9 cellular contexts compared by ENCODE assay signal in genomic region chr6:111823831-111824607, GRCh38. TPM values are rescaled to one million over a fixed set of nuclear protein-coding genes. Genes with fewer than 3 reads are reported as not detected.
DNase-seq lines count a peak whose midpoint lies in the region; ATAC-seq and TF ChIP-seq lines count a peak whose summit lies in the region.
"Had no signal": no experiment of that assay in that cellular context is flagged by ENCODE, and none has a peak within 500 bp of the region (broad histone marks: within the 10 kb centered on the region; RNA-seq: fewer than 3 reads in every experiment).

No MANE protein-coding gene starts in this region.

- H3K9me3 ChIP-seq in subcutaneous abdominal adipose tissue (ENCODE audit: control insufficient read depth in 5 of 5, low read length in 5 of 5) = no peaks in the 10 kb centered on the region

- H3K4me3 ChIP-seq in fibroblast of villous mesenchyme (ENCODE audit: low read depth, low read length) = peak overlapping the region; percentile 1
- H3K4me3 ChIP-seq in subcutaneous abdominal adipose tissue (ENCODE audit: low read depth in 1 of 5, low read length in 5 of 5) = no peak overlapping the region

- H3K9ac ChIP-seq in subcutaneous abdominal adipose tissue (ENCODE audit: low read length in 5 of 5) = peak overlapping the region in 2 of 5 donors; percentile 32 to 35

- peak; percentile 83 for ATAC-seq in SK-N-SH treated with all-trans-retinoic acid at 6 μM for 48 hours
- ATAC-seq in HG03457 (IDR thresholded peaks at IDR 0.05; ENCODE audit: unreplicated experiment) = no peak
- no peak for ATAC-seq in GM21390 (IDR thresholded peaks at IDR 0.05; ENCODE audit: unreplicated experiment)

- DNase-seq in SIG-M5 treated with dmso at 0.1 percent for 504 hours (lab: John Stamatoyannopoulos, UW; ENCODE audit: unreplicated experiment) (peak; percentile 28), SIG-M5 (lab: John Stamatoyannopoulos, UW) (no peak), fibroblast of villous mesenchyme (ENCODE audit: low read depth) (peak; percentile 84), NCI-H2171 (lab: John Stamatoyannopoulos, UW) (no peak)
- DNase-seq: NCI-H1930 had no signal

- H3K4me1 ChIP-seq in subcutaneous abdominal adipose tissue (ENCODE audit: control insufficient read depth in 5 of 5, insufficient read depth in 5 of 5, low read length in 5 of 5) = peaks cover 4 to 42% (median 27%) of the 10 kb centered on the region in 5 donors

- TF ChIP-seq CTCF in fibroblast of villous mesenchyme (IDR thresholded peaks at IDR 0.05; ENCODE audit: insufficient read depth, low read depth, low read length) = no peak

- peak overlapping the region; percentile 73 for H3K27ac ChIP-seq in subcutaneous abdominal adipose tissue (ENCODE audit: low read depth, low read length)

- peaks cover 0 to 3% (median 0%) of the 10 kb centered on the region in 5 donors for H3K36me3 ChIP-seq in subcutaneous abdominal adipose tissue (ENCODE audit: control insufficient read depth in 5 of 5, insufficient read depth in 5 of 5, low read length in 5 of 5)

- H3K27me3 ChIP-seq in subcutaneous abdominal adipose tissue (ENCODE audit: control insufficient read depth in 5 of 5, insufficient read depth in 4 of 5, low read length in 5 of 5) = no peaks in the 10 kb centered on the region

TF ChIP-seq in SK-N-SH treated with all-trans-retinoic acid at 6 μM for 48 hours, 23 proteins besides CTCF, POLR2A, EP300 and RAD21:
- TF ChIP-seq, protein P1, sequence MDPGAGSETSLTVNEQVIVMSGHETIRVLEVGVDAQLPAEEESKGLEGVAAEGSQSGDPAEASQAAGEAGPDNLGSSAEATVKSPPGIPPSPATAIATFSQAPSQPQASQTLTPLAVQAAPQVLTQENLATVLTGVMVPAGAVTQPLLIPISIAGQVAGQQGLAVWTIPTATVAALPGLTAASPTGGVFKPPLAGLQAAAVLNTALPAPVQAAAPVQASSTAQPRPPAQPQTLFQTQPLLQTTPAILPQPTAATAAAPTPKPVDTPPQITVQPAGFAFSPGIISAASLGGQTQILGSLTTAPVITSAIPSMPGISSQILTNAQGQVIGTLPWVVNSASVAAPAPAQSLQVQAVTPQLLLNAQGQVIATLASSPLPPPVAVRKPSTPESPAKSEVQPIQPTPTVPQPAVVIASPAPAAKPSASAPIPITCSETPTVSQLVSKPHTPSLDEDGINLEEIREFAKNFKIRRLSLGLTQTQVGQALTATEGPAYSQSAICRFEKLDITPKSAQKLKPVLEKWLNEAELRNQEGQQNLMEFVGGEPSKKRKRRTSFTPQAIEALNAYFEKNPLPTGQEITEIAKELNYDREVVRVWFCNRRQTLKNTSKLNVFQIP (CRISPR knock-in tag; IDR thresholded peaks at IDR 0.05; ENCODE audit: borderline replicate concordance, low read depth) = no peak
- TF ChIP-seq SNAI2 (CRISPR knock-in tag; IDR thresholded peaks at IDR 0.05) (no peak), ISL1 (CRISPR knock-in tag; IDR thresholded peaks at IDR 0.05) (peak; percentile 55), ZNF8 (CRISPR knock-in tag; IDR thresholded peaks at IDR 0.05) (no peak)

RNA-seq across cellular contexts. Expression of gene FYN, which starts 49.2 kb away (rescaled TPM):
- 26.8 and 35.1 TPM in 2 replicates for total RNA-seq in fibroblast of villous mesenchyme

Comparison
In these comparisons a context has a peak if more than half of its experiments do, and no peak if none do; other contexts are left out.
1. DNase-seq: peak in SIG-M5 treated with dmso at 0.1 percent for 504 hours (single experiment) and fibroblast of villous mesenchyme (single experiment); none in SIG-M5 (single experiment) and NCI-H2171 (single experiment).